Comparison of ENCODE assay signal across 18 cellular contexts in the genomic region with DNA sequence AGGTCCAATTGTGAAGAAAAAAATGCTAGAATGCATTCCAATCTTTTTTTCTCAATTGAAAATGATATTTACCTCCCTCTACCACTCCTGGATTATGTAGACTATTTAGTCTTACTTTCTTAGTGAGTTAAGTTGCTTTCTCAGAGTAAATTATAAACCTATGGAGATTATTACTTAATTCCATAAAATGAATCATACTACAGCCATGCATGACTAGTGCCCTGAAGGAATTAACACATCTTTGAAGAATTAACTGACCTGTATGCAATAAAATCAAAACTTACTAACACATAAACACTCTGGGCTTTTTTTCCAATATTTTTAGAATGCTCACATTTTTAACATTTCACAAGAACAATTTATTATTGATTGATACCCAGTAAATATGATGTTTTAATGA.
A peak's percentile ranks its signal among the peaks of the same experiment; 100 is the strongest.
DNase-seq lines count a peak whose midpoint lies in the region; ATAC-seq and TF ChIP-seq lines count a peak whose summit lies in the region.
"Had no signal": no experiment of that assay in that cellular context is flagged by ENCODE, and none has a peak within 500 bp of the region (broad histone marks: within the 10 kb centered on the region; RNA-seq: fewer than 3 reads in every experiment).

No MANE protein-coding gene starts in this region.

- no peaks in the 10 kb centered on the region for H3K36me3 Mint-ChIP-seq in activated CD4-positive, alpha-beta memory T cell treated with anti-CD3 and anti-CD28 coated beads for 36 hours
- H3K36me3 Mint-ChIP-seq in naive thymus-derived CD4-positive, alpha-beta T cell = no peaks in the 10 kb centered on the region
- H3K36me3 Mint-ChIP-seq: CD4-positive, CD25-positive, alpha-beta regulatory T cell had no signal

- H3K9me2 ChIP-seq in OCI-LY7 (ENCODE audit: insufficient read depth, low read length) = no peaks in the 10 kb centered on the region

- no peaks in the 10 kb centered on the region for H3K9me3 Mint-ChIP-seq in activated CD4-positive, alpha-beta memory T cell treated with anti-CD3 and anti-CD28 coated beads for 36 hours
- H3K9me3 Mint-ChIP-seq in naive thymus-derived CD4-positive, alpha-beta T cell = peaks cover 0 to 15% (median 0%) of the 10 kb centered on the region in 11 donors

- H3K4me3 ChIP-seq in naive thymus-derived CD4-positive, alpha-beta T cell (ENCODE audit: low read length) = no peak overlapping the region
- no peak overlapping the region for H3K4me3 ChIP-seq in OCI-LY7 (ENCODE audit: low read depth, low read length, poor library complexity, severe bottlenecking)
- H3K4me3 ChIP-seq: SJCRH30 had no signal

- no peaks in the 10 kb centered on the region for H3K79me2 ChIP-seq in OCI-LY7 (ENCODE audit: insufficient read depth, low read depth, low read length)

- no peaks in the 10 kb centered on the region for H3K4me1 Mint-ChIP-seq in activated CD4-positive, alpha-beta memory T cell treated with anti-CD3 and anti-CD28 coated beads for 36 hours (ENCODE audit: low read depth)
- no peaks in the 10 kb centered on the region for H3K4me1 Mint-ChIP-seq in naive thymus-derived CD4-positive, alpha-beta T cell
- H3K4me1 Mint-ChIP-seq: B cell; CD4-positive, CD25-positive, alpha-beta regulatory T cell had no signal

- no peak overlapping the region for H3K4me3 Mint-ChIP-seq in activated CD4-positive, alpha-beta memory T cell treated with anti-CD3 and anti-CD28 coated beads for 36 hours
- H3K4me3 Mint-ChIP-seq in naive thymus-derived CD4-positive, alpha-beta T cell = no peak overlapping the region
- H3K4me3 Mint-ChIP-seq: B cell; CD4-positive, CD25-positive, alpha-beta regulatory T cell had no signal

- DNase-seq in ELR (ENCODE audit: low read depth) (peak; percentile 67), RKO (ENCODE audit: low spot score) (peak; percentile 23), kidney tubule cell (ENCODE audit: low spot score) (peak; percentile 57), OCI-LY7 (ENCODE audit: low spot score) (no peak)
- DNase-seq in activated CD4-positive, alpha-beta memory T cell treated with anti-CD3 and anti-CD28 coated beads for 36 hours = no peak
- DNase-seq in naive thymus-derived CD4-positive, alpha-beta T cell = no peak
- DNase-seq: CD4-positive, CD25-positive, alpha-beta regulatory T cell; DMS53; H7; NCI-H1436; NCI-H2029 treated with DMSO at 0.1 percent for 48 hours; NCI-H510A; RPMI8226; SJCRH30 had no signal

- no peak overlapping the region for H3K27ac ChIP-seq in naive thymus-derived CD4-positive, alpha-beta T cell (ENCODE audit: low read depth, low read length)
- H3K27ac ChIP-seq in OCI-LY7 (ENCODE audit: low read depth, low read length, poor library complexity, severe bottlenecking) = no peak overlapping the region
- H3K27ac ChIP-seq: HL-60, SJCRH30 had no signal

- no peaks in the 10 kb centered on the region for H3K9me3 ChIP-seq in naive thymus-derived CD4-positive, alpha-beta T cell (ENCODE audit: control insufficient read depth in 2 of 3, low read length in 3 of 3)
- no peaks in the 10 kb centered on the region for H3K9me3 ChIP-seq in OCI-LY7 (ENCODE audit: low read length)
- H3K9me3 ChIP-seq: SJCRH30 had no signal

- CTCF ChIA-PET in activated CD4-positive, alpha-beta memory T cell treated with anti-CD3 and anti-CD28 coated beads for 36 hours (lab: Charles Lee) = no interaction called here
- CTCF ChIA-PET in naive thymus-derived CD4-positive, alpha-beta T cell (lab: Charles Lee) = no interaction called here
- CTCF ChIA-PET in OCI-LY7 (lab: Charles Lee; ENCODE audit: unreplicated experiment) = no interaction called here

- no peak overlapping the region for H3K27ac Mint-ChIP-seq in activated CD4-positive, alpha-beta memory T cell treated with anti-CD3 and anti-CD28 coated beads for 36 hours
- H3K27ac Mint-ChIP-seq in naive thymus-derived CD4-positive, alpha-beta T cell = no peak overlapping the region
- H3K27ac Mint-ChIP-seq: B cell; CD4-positive, CD25-positive, alpha-beta regulatory T cell had no signal

- no TSS peak for BruUV-seq in OCI-LY7 (replicated peaks; lab: Mats Ljungman, UMichigan)

- no peaks in the 10 kb centered on the region for H3K4me1 ChIP-seq in naive thymus-derived CD4-positive, alpha-beta T cell (ENCODE audit: control insufficient read depth in 2 of 2, insufficient read depth in 2 of 2, low read length in 2 of 2)
- no peaks in the 10 kb centered on the region for H3K4me1 ChIP-seq in OCI-LY7 (ENCODE audit: insufficient read depth, low read length, poor library complexity, severe bottlenecking)
- H3K4me1 ChIP-seq: SJCRH30 had no signal

- POLR2A ChIA-PET in activated CD4-positive, alpha-beta memory T cell treated with anti-CD3 and anti-CD28 coated beads for 36 hours (lab: Charles Lee) = no interaction called here
- POLR2A ChIA-PET in naive thymus-derived CD4-positive, alpha-beta T cell (lab: Charles Lee) = no interaction called here
- POLR2A ChIA-PET in OCI-LY7 (lab: Charles Lee) = interaction anchor here (1.0 kb wide), 1 partner anchor 10 kb away, joined by 4 read pairs; no protein-coding TSS in a partner anchor

- H3K27me3 ChIP-seq in naive thymus-derived CD4-positive, alpha-beta T cell (ENCODE audit: control insufficient read depth in 2 of 2, insufficient read depth in 2 of 2, low read length in 2 of 2) = no peaks in the 10 kb centered on the region
- H3K27me3 ChIP-seq: SJCRH30 had no signal

- H3K36me3 ChIP-seq in naive thymus-derived CD4-positive, alpha-beta T cell (ENCODE audit: control insufficient read depth in 2 of 3, insufficient read depth in 3 of 3, low read length in 3 of 3) = no peaks in the 10 kb centered on the region
- no peaks in the 10 kb centered on the region for H3K36me3 ChIP-seq in OCI-LY7 (ENCODE audit: insufficient read depth, low read length)
- H3K36me3 ChIP-seq: SJCRH30 had no signal

- peak; percentile 47 for ATAC-seq in esophagus mucosa
- ATAC-seq in GM21423 (IDR thresholded peaks at IDR 0.05; ENCODE audit: unreplicated experiment) = no peak
- no peak for ATAC-seq in naive thymus-derived CD4-positive, alpha-beta T cell

- intact Hi-C loops in activated CD4-positive, alpha-beta memory T cell treated with anti-CD3 and anti-CD28 coated beads for 36 hours (cut with micrococcal nuclease) = no loop called here
- intact Hi-C loops in naive thymus-derived CD4-positive, alpha-beta T cell (cut with micrococcal nuclease) = no loop called here
- intact Hi-C loops in OCI-LY7 (cut with micrococcal nuclease; ENCODE audit: unreplicated experiment) = no loop called here

- H3K27me3 Mint-ChIP-seq in activated CD4-positive, alpha-beta memory T cell treated with anti-CD3 and anti-CD28 coated beads for 36 hours = no peaks in the 10 kb centered on the region
- no peaks in the 10 kb centered on the region for H3K27me3 Mint-ChIP-seq in naive thymus-derived CD4-positive, alpha-beta T cell
- H3K27me3 Mint-ChIP-seq: B cell; CD4-positive, CD25-positive, alpha-beta regulatory T cell had no signal

- no peak overlapping the region for H2AFZ ChIP-seq in OCI-LY7 (ENCODE audit: low read length)

- no peak overlapping the region for H3K4me2 ChIP-seq in OCI-LY7 (ENCODE audit: low read length)

- no peaks in the 10 kb centered on the region for H4K20me1 ChIP-seq in OCI-LY7 (ENCODE audit: insufficient read depth, low read length)

- TF ChIP-seq CTCF in OCI-LY7 (conservative IDR thresholded peaks at IDR 0.05; ENCODE audit: low read length) = no peak

Comparison
In these comparisons a context has a peak if more than half of its experiments do, and no peak if none do; other contexts are left out.
1. DNase-seq: peak in ELR (single experiment), RKO (single experiment) and kidney tubule cell (single experiment); none in activated CD4-positive, alpha-beta memory T cell treated with anti-CD3 and anti-CD28 coated beads for 36 hours (single experiment), naive thymus-derived CD4-positive, alpha-beta T cell (0 of 9) and OCI-LY7 (single experiment).